ENCODE assay signal across 7 cellular contexts in the genomic region with DNA sequence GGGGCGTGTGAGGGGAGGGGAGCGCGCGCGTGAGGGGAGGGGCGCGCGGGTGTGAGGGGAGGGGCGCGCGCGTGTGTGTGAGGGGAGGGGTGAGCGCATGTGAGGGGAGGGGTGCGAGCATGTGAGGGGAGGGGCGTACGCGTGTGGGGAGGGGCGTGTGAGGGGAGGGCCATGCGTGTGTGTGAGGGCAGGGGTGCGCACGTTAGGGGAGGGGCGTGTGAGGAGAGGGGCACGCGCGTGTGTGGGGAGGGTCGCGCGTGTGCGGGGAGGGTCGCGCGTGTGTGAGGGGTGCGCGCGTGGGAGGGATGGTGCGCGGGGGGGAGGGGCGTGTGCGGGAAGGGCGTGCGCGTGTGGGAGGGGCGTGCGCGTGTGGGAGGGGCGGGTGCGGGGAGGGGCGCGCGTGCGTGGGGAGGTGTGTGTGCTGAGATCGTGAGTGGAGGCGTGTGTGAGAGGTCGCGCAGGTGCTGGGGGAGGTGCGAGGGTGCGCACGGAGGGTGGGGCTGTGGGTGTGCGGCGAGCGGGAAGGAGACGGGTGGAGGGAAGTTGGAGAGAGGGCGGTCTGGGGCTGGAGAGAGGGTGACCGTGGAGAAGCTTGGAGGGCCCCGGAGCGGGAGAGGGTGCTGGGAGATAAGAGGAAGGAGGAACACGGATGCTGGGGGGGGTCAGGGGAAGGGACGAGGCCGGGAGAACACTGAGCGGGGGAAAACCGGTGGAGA.
A peak's percentile ranks its signal among the peaks of the same experiment; 100 is the strongest.
DNase-seq lines count a peak whose midpoint lies in the region; TF ChIP-seq lines count a peak whose summit lies in the region.

No MANE protein-coding gene starts in this region.

- DNase-seq in NCI-H1048 (lab: John Stamatoyannopoulos, UW) (peak; percentile 79), choroid plexus epithelial cell (ENCODE audit: low read depth) (peak; percentile 38), left kidney (ENCODE audit: low read depth, low spot score) (peak; percentile 79), NCI-H524 treated with DMSO at 0.1 percent for 48 hours (lab: John Stamatoyannopoulos, UW) (no peak)
- DNase-seq in activated CD4-positive, alpha-beta T cell treated with anti-CD3 and anti-CD28 coated beads for 4 hours, result peak; percentile 83 to 87
- peak; percentile 80 for DNase-seq in stimulated activated CD4-positive, alpha-beta T cell treated with anti-CD3 and anti-CD28 coated beads, Interleukin-4, amount 100 ng/mL, for 1 hour

- H3K4me3 ChIP-seq in GM08714 (ENCODE audit: low read length) (peak overlapping the region; percentile 76), choroid plexus epithelial cell (ENCODE audit: low read depth, low read length) (peak overlapping the region; percentile 82)

- TF ChIP-seq CTCF in choroid plexus epithelial cell (conservative IDR thresholded peaks at IDR 0.05; ENCODE audit: low read depth, low read length), result no peak
